In genomic region chr13:99496322-99497142, GRCh38 we compare ENCODE assay signal across 8 cellular contexts. TPM values are rescaled to one million over a fixed set of nuclear protein-coding genes. Genes with fewer than 3 reads are reported as not detected.
DNase-seq lines count a peak whose midpoint lies in the region; ATAC-seq and TF ChIP-seq lines count a peak whose summit lies in the region.

No MANE protein-coding gene starts in this region.

- CTCF ChIA-PET in CD4-positive, alpha-beta T cell (lab: Charles Lee): interaction anchor here (0.8 to 1.7 kb wide), 3 partner anchors 9 to 110 kb away, joined by 3 to 4 read pairs (median 4); partner anchors contain the start of gene CLYBL
- CTCF ChIA-PET in RWPE1 (lab: Yijun Ruan, JAX): no interaction called here

- no peaks in the 10 kb centered on the region for H3K27me3 Mint-ChIP-seq in CD4-positive, alpha-beta T cell
- H3K27me3 Mint-ChIP-seq in nephron (ENCODE audit: low read depth): peaks cover 16% of the 10 kb centered on the region

- peak; percentile 30 for ATAC-seq in CD4-positive, alpha-beta T cell (ENCODE audit: poor library complexity)
- ATAC-seq in GM21526 (IDR thresholded peaks at IDR 0.05; ENCODE audit: low FRiP score, unreplicated experiment) (peak; percentile 47), upper lobe of right lung (peak; percentile 3)

- TF ChIP-seq CTCF in CD4-positive, alpha-beta T cell (IDR thresholded peaks at IDR 0.05): no peak
- TF ChIP-seq CTCF in nephron (IDR thresholded peaks at IDR 0.05; ENCODE audit: unreplicated experiment in 3 of 3): no peak
- no peak for TF ChIP-seq CTCF in upper lobe of right lung (IDR thresholded peaks at IDR 0.05)
- no peak for TF ChIP-seq CTCF in RWPE1 (conservative IDR thresholded peaks at IDR 0.05; ENCODE audit: low read depth)

- H3K36me3 Mint-ChIP-seq in CD4-positive, alpha-beta T cell (ENCODE audit: low read depth): peaks cover 36% of the 10 kb centered on the region
- no peaks in the 10 kb centered on the region for H3K36me3 Mint-ChIP-seq in nephron (ENCODE audit: low read depth)

- H3K27ac ChIP-seq in CD4-positive, alpha-beta T cell (ENCODE audit: low read depth, low read length): peak overlapping the region; percentile 58
- H3K27ac ChIP-seq in KOPT-K1 (ENCODE audit: low read depth, low read length, poor library complexity, severe bottlenecking): peak overlapping the region; percentile 80
- peak overlapping the region; percentile 68 for H3K27ac ChIP-seq in effector memory CD4-positive, alpha-beta T cell (ENCODE audit: insufficient read depth, low read length, poor library complexity, severe bottlenecking)
- H3K27ac ChIP-seq in upper lobe of right lung: peak overlapping the region; percentile 70
- H3K27ac ChIP-seq in RWPE1: no peak overlapping the region

- peak overlapping the region; percentile 57 for H3K4me3 ChIP-seq in effector memory CD4-positive, alpha-beta T cell (ENCODE audit: insufficient read depth, low read depth, low read length, poor library complexity, severe bottlenecking)
- H3K4me3 ChIP-seq in upper lobe of right lung: peak overlapping the region; percentile 50

- H3K36me3 ChIP-seq in KOPT-K1 (ENCODE audit: insufficient read depth, low read length): no peaks in the 10 kb centered on the region
- no peaks in the 10 kb centered on the region for H3K36me3 ChIP-seq in effector memory CD4-positive, alpha-beta T cell (ENCODE audit: control insufficient read depth, insufficient read depth, low read length)
- H3K36me3 ChIP-seq in upper lobe of right lung: no peaks in the 10 kb centered on the region

- peak overlapping the region; percentile 93 for H3K4me3 Mint-ChIP-seq in CD4-positive, alpha-beta T cell
- peak overlapping the region; percentile 72 to 92 (median 79) for H3K4me3 Mint-ChIP-seq in nephron

- POLR2A ChIA-PET in CD4-positive, alpha-beta T cell (lab: Charles Lee): interaction anchor here (0.6 to 2.2 kb wide), 9 partner anchors 9 to 409 kb away, joined by 3 to 11 read pairs (median 4); partner anchors contain the start of gene CLYBL
- POLR2A ChIA-PET in RWPE1 (lab: Yijun Ruan, JAX; ENCODE audit: low non-redundant PET): no interaction called here

- peaks cover 26% of the 10 kb centered on the region for H3K4me1 ChIP-seq in effector memory CD4-positive, alpha-beta T cell (ENCODE audit: control insufficient read depth, insufficient read depth, low read length, poor library complexity, severe bottlenecking)
- H3K4me1 ChIP-seq in upper lobe of right lung: peaks cover 19% of the 10 kb centered on the region

- H3K9me3 Mint-ChIP-seq in CD4-positive, alpha-beta T cell: peaks cover 3% of the 10 kb centered on the region
- peaks cover 3% of the 10 kb centered on the region for H3K9me3 Mint-ChIP-seq in nephron

- intact Hi-C loops in CD4-positive, alpha-beta T cell (cut with DNase I, micrococcal nuclease): loop anchor here (5.0 to 10.0 kb wide), 5 partner anchors 224 to 499 kb away; partner anchors contain the start of gene UBAC2 (in 1 of the 2)
- intact Hi-C loops in upper lobe of right lung (cut with DNase I): no loop called here

- peaks cover 71% of the 10 kb centered on the region for H3K4me1 Mint-ChIP-seq in CD4-positive, alpha-beta T cell (ENCODE audit: low read depth)
- H3K4me1 Mint-ChIP-seq in nephron: peaks cover 24% of the 10 kb centered on the region

- peak; percentile 44 to 67 (median 52) for DNase-seq in CD4-positive, alpha-beta T cell
- DNase-seq in activated CD4-positive, alpha-beta T cell treated with anti-CD3 and anti-CD28 coated beads for 48 hours: peak; percentile 79
- peak; percentile 64 to 75 (median 68) for DNase-seq in effector memory CD4-positive, alpha-beta T cell
- DNase-seq in upper lobe of right lung (no peak), RWPE1 (ENCODE audit: low spot score) (no peak)

- no peaks in the 10 kb centered on the region for H3K9me3 ChIP-seq in CD4-positive, alpha-beta T cell (ENCODE audit: control insufficient read depth, low read length)
- H3K9me3 ChIP-seq in KOPT-K1 (ENCODE audit: insufficient read depth, low read length, poor library complexity, severe bottlenecking): no peaks in the 10 kb centered on the region
- no peaks in the 10 kb centered on the region for H3K9me3 ChIP-seq in effector memory CD4-positive, alpha-beta T cell (ENCODE audit: control insufficient read depth, low read length)
- H3K9me3 ChIP-seq in upper lobe of right lung: no peaks in the 10 kb centered on the region

- H3K27ac Mint-ChIP-seq in CD4-positive, alpha-beta T cell: peak overlapping the region; percentile 98
- H3K27ac Mint-ChIP-seq in nephron: peak overlapping the region; percentile 64 to 87 (median 69)

- no peaks in the 10 kb centered on the region for H3K27me3 ChIP-seq in CD4-positive, alpha-beta T cell (ENCODE audit: control insufficient read depth, insufficient read depth, low read length)
- H3K27me3 ChIP-seq in effector memory CD4-positive, alpha-beta T cell (replicated peaks; ENCODE audit: control insufficient read depth, insufficient read depth, low read length, poor library complexity, severe bottlenecking): no peaks in the 10 kb centered on the region
- no peaks in the 10 kb centered on the region for H3K27me3 ChIP-seq in upper lobe of right lung

RNA-seq across cellular contexts. Expression of gene TM9SF2, which starts 4.7 kb away (rescaled TPM):
- 10 to 100 TPM; 37.2 to 38.2 TPM for total RNA-seq in CD4-positive, alpha-beta T cell
- 132 TPM for total RNA-seq in upper lobe of right lung

Comparison
In these comparisons a context has a peak if more than half of its experiments do, and no peak if none do; other contexts are left out.
1. DNase-seq: peak in CD4-positive, alpha-beta T cell (10 of 10), activated CD4-positive, alpha-beta T cell treated with anti-CD3 and anti-CD28 coated beads for 48 hours (single experiment) and effector memory CD4-positive, alpha-beta T cell (3 of 3); none in upper lobe of right lung (single experiment) and RWPE1 (single experiment).
2. Peak in every context shown above with its lines, with median percentiles within 50 percentile points of each other: ATAC-seq.